In genomic region chr3:129563850-129564535, GRCh38 we compare ENCODE assay signal across 1 cellular context.
TF ChIP-seq lines count a peak whose summit lies in the region.

No MANE protein-coding gene starts in this region.

TF ChIP-seq in HepG2, 621 proteins besides CTCF, POLR2A, EP300 and RAD21:
- TF ChIP-seq SOX5 (CRISPR knock-in tag; IDR thresholded peaks at IDR 0.05; ENCODE audit: borderline replicate concordance): no peak
- TF ChIP-seq GTF3A (CRISPR knock-in tag; conservative IDR thresholded peaks at IDR 0.05): no peak
- TF ChIP-seq, protein P1, sequence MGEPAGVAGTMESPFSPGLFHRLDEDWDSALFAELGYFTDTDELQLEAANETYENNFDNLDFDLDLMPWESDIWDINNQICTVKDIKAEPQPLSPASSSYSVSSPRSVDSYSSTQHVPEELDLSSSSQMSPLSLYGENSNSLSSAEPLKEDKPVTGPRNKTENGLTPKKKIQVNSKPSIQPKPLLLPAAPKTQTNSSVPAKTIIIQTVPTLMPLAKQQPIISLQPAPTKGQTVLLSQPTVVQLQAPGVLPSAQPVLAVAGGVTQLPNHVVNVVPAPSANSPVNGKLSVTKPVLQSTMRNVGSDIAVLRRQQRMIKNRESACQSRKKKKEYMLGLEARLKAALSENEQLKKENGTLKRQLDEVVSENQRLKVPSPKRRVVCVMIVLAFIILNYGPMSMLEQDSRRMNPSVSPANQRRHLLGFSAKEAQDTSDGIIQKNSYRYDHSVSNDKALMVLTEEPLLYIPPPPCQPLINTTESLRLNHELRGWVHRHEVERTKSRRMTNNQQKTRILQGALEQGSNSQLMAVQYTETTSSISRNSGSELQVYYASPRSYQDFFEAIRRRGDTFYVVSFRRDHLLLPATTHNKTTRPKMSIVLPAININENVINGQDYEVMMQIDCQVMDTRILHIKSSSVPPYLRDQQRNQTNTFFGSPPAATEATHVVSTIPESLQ (CRISPR knock-in tag; conservative IDR thresholded peaks at IDR 0.05): no peak
- TF ChIP-seq ZNF629 (CRISPR knock-in tag; conservative IDR thresholded peaks at IDR 0.05): peak; percentile 27; the same call in 1 of the 2 replicates
- TF ChIP-seq NR2F2 (IDR thresholded peaks at IDR 0.05; ENCODE audit: borderline replicate concordance, low read depth): no peak
- no peak for TF ChIP-seq RELA (CRISPR knock-in tag; IDR thresholded peaks at IDR 0.05)
- TF ChIP-seq ZBTB8A (CRISPR knock-in tag; IDR thresholded peaks at IDR 0.05; ENCODE audit: borderline replicate concordance, low read depth): no peak
- TF ChIP-seq MIXL1 (CRISPR knock-in tag; IDR thresholded peaks at IDR 0.05): no peak
- no peak for TF ChIP-seq ARNT (IDR thresholded peaks at IDR 0.05)
- no peak for TF ChIP-seq BRF2 (CRISPR knock-in tag; IDR thresholded peaks at IDR 0.05)
- TF ChIP-seq, protein P2, sequence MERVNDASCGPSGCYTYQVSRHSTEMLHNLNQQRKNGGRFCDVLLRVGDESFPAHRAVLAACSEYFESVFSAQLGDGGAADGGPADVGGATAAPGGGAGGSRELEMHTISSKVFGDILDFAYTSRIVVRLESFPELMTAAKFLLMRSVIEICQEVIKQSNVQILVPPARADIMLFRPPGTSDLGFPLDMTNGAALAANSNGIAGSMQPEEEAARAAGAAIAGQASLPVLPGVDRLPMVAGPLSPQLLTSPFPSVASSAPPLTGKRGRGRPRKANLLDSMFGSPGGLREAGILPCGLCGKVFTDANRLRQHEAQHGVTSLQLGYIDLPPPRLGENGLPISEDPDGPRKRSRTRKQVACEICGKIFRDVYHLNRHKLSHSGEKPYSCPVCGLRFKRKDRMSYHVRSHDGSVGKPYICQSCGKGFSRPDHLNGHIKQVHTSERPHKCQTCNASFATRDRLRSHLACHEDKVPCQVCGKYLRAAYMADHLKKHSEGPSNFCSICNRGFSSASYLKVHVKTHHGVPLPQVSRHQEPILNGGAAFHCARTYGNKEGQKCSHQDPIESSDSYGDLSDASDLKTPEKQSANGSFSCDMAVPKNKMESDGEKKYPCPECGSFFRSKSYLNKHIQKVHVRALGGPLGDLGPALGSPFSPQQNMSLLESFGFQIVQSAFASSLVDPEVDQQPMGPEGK (CRISPR knock-in tag; IDR thresholded peaks at IDR 0.05): no peak
- TF ChIP-seq HNF4A (CRISPR knock-in tag; IDR thresholded peaks at IDR 0.05): peak; percentile 61
- TF ChIP-seq, protein P3, sequence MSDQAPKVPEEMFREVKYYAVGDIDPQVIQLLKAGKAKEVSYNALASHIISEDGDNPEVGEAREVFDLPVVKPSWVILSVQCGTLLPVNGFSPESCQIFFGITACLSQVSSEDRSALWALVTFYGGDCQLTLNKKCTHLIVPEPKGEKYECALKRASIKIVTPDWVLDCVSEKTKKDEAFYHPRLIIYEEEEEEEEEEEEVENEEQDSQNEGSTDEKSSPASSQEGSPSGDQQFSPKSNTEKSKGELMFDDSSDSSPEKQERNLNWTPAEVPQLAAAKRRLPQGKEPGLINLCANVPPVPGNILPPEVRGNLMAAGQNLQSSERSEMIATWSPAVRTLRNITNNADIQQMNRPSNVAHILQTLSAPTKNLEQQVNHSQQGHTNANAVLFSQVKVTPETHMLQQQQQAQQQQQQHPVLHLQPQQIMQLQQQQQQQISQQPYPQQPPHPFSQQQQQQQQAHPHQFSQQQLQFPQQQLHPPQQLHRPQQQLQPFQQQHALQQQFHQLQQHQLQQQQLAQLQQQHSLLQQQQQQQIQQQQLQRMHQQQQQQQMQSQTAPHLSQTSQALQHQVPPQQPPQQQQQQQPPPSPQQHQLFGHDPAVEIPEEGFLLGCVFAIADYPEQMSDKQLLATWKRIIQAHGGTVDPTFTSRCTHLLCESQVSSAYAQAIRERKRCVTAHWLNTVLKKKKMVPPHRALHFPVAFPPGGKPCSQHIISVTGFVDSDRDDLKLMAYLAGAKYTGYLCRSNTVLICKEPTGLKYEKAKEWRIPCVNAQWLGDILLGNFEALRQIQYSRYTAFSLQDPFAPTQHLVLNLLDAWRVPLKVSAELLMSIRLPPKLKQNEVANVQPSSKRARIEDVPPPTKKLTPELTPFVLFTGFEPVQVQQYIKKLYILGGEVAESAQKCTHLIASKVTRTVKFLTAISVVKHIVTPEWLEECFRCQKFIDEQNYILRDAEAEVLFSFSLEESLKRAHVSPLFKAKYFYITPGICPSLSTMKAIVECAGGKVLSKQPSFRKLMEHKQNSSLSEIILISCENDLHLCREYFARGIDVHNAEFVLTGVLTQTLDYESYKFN (CRISPR knock-in tag; conservative IDR thresholded peaks at IDR 0.05): 0 out of 2 replicates have a peak, but pooled peaks have one; percentile 22
- TF ChIP-seq ZNF292 (CRISPR knock-in tag; IDR thresholded peaks at IDR 0.05; ENCODE audit: borderline replicate concordance, low read depth): no peak
- no peak for TF ChIP-seq PAX8 (CRISPR knock-in tag; IDR thresholded peaks at IDR 0.05; ENCODE audit: borderline replicate concordance)
- TF ChIP-seq ZFY (CRISPR knock-in tag; IDR thresholded peaks at IDR 0.05): peak; percentile 24; the same call in 1 of the 2 replicates
- no peak for TF ChIP-seq ZNF33B (CRISPR knock-in tag; IDR thresholded peaks at IDR 0.05)
- no peak for TF ChIP-seq ZNF616 (CRISPR knock-in tag; IDR thresholded peaks at IDR 0.05; ENCODE audit: low read depth)
- no peak for TF ChIP-seq ZNF703 (CRISPR knock-in tag; IDR thresholded peaks at IDR 0.05; ENCODE audit: borderline replicate concordance)
- no peak for TF ChIP-seq MZF1 (CRISPR knock-in tag; IDR thresholded peaks at IDR 0.05; ENCODE audit: borderline replicate concordance)
- peak; percentile 60 for TF ChIP-seq ZNF687 (CRISPR knock-in tag; IDR thresholded peaks at IDR 0.05)
- TF ChIP-seq SMC3 (IDR thresholded peaks at IDR 0.05; ENCODE audit: low read length): no peak
- no peak for TF ChIP-seq GFI1 (CRISPR knock-in tag; IDR thresholded peaks at IDR 0.05; ENCODE audit: borderline replicate concordance)
- TF ChIP-seq ZFX (CRISPR knock-in tag; IDR thresholded peaks at IDR 0.05; ENCODE audit: low read depth): 0 out of 2 replicates have a peak, but pooled peaks have one; percentile 8
- TF ChIP-seq FOXK1 (CRISPR knock-in tag; IDR thresholded peaks at IDR 0.05; ENCODE audit: borderline replicate concordance, low read depth): no peak
- no peak for TF ChIP-seq ZNF496 (CRISPR knock-in tag; IDR thresholded peaks at IDR 0.05; ENCODE audit: insufficient replicate concordance)
- no peak for TF ChIP-seq MAX (IDR thresholded peaks at IDR 0.05)
- no peak for TF ChIP-seq ZNF333 (CRISPR knock-in tag; IDR thresholded peaks at IDR 0.05; ENCODE audit: borderline replicate concordance)
- TF ChIP-seq CREB1 (IDR thresholded peaks at IDR 0.05): no peak
- TF ChIP-seq CREB1 (CRISPR knock-in tag; IDR thresholded peaks at IDR 0.05): no peak
